20 cellular contexts compared by ENCODE assay signal in genomic region chr9:135522137-135522877, GRCh38. TPM values are rescaled to one million over a fixed set of nuclear protein-coding genes. Genes with fewer than 3 reads are reported as not detected.
DNase-seq lines count a peak whose midpoint lies in the region; ATAC-seq, FAIRE-seq and TF ChIP-seq lines count a peak whose summit lies in the region.
"Had no signal": no experiment of that assay in that cellular context is flagged by ENCODE, and none has a peak within 500 bp of the region (broad histone marks: within the 10 kb centered on the region; RNA-seq: fewer than 3 reads in every experiment).

No MANE protein-coding gene starts in this region.

- DNase-seq in natural killer cell (peak; percentile 9), endodermal cell (peak; percentile 44), osteocyte (ENCODE audit: extremely low spot score, unreplicated experiment) (peak; percentile 76), NCI-H82 (lab: John Stamatoyannopoulos, UW) (no peak), H54 (ENCODE audit: insufficient read length, low spot score) (no peak), esophagus muscularis mucosa (ENCODE audit: extremely low spot score) (no peak)
- no peak for DNase-seq in natural killer cell treated with Interleukin-12 subunit alpha and Interleukin-12 subunit beta and Interleukin-15 and Interleukin-18, amount 100 ng/mL, for 72 hours (ENCODE audit: low spot score)
- DNase-seq: DMS79, GOT3, KG1, NCI-H1694 treated with DMSO at 0.1 percent for 48 hours, NCI-H526 treated with DMSO at 0.1 percent for 48 hours had no signal

- TF ChIP-seq POLR2A in H54 (IDR thresholded peaks at IDR 0.05; ENCODE audit: low read depth, low read length) (no peak), esophagus muscularis mucosa (IDR thresholded peaks at IDR 0.05; ENCODE audit: low read depth) (no peak)

- H3K36me3 ChIP-seq in endodermal cell (ENCODE audit: control insufficient read depth, insufficient read depth, low read length) (no peaks in the 10 kb centered on the region), esophagus muscularis mucosa (no peaks in the 10 kb centered on the region)
- H3K36me3 ChIP-seq: Peyer's patch had no signal

- ATAC-seq in natural killer cell (no peak), HG03108 (IDR thresholded peaks at IDR 0.05; ENCODE audit: unreplicated experiment) (no peak)
- ATAC-seq in natural killer cell treated with Interleukin-12 subunit alpha and Interleukin-12 subunit beta and Interleukin-15 and Interleukin-18, amount 100 ng/mL, for 72 hours = no peak
- ATAC-seq: Right ventricle myocardium inferior had no signal

- H3K36me3 Mint-ChIP-seq in natural killer cell (no peaks in the 10 kb centered on the region), endodermal cell (ENCODE audit: low read depth) (no peaks in the 10 kb centered on the region), osteocyte (ENCODE audit: unreplicated experiment) (no peaks in the 10 kb centered on the region)
- H3K36me3 Mint-ChIP-seq in natural killer cell treated with Interleukin-12 subunit alpha and Interleukin-12 subunit beta and Interleukin-15 and Interleukin-18, amount 100 ng/mL, for 72 hours = no peaks in the 10 kb centered on the region

- H3K4me3 ChIP-seq in endodermal cell (ENCODE audit: low read length) (no peak overlapping the region), esophagus muscularis mucosa (no peak overlapping the region)
- H3K4me3 ChIP-seq: Peyer's patch had no signal

- H3K27ac ChIP-seq in endodermal cell (ENCODE audit: low read depth, low read length) = no peak overlapping the region
- no peak overlapping the region for H3K27ac ChIP-seq in esophagus muscularis mucosa (replicated peaks in 1 of 4)
- H3K27ac ChIP-seq: C4-2B, Peyer's patch had no signal

- H3K4me1 ChIP-seq in endodermal cell (ENCODE audit: control insufficient read depth, insufficient read depth, low read length) = no peaks in the 10 kb centered on the region
- H3K4me1 ChIP-seq in esophagus muscularis mucosa = no peaks in the 10 kb centered on the region
- H3K4me1 ChIP-seq: Peyer's patch had no signal

- H3K4me3 Mint-ChIP-seq in natural killer cell (no peak overlapping the region), endodermal cell (no peak overlapping the region), osteocyte (ENCODE audit: unreplicated experiment) (no peak overlapping the region)
- no peak overlapping the region for H3K4me3 Mint-ChIP-seq in natural killer cell treated with Interleukin-12 subunit alpha and Interleukin-12 subunit beta and Interleukin-15 and Interleukin-18, amount 100 ng/mL, for 72 hours

- H3K27ac Mint-ChIP-seq in natural killer cell (no peak overlapping the region), endodermal cell (no peak overlapping the region), osteocyte (ENCODE audit: unreplicated experiment) (no peak overlapping the region)
- no peak overlapping the region for H3K27ac Mint-ChIP-seq in natural killer cell treated with Interleukin-12 subunit alpha and Interleukin-12 subunit beta and Interleukin-15 and Interleukin-18, amount 100 ng/mL, for 72 hours

- H3K9me3 ChIP-seq in endodermal cell (ENCODE audit: control insufficient read depth, low read length) = no peaks in the 10 kb centered on the region
- no peaks in the 10 kb centered on the region for H3K9me3 ChIP-seq in esophagus muscularis mucosa
- H3K9me3 ChIP-seq: Peyer's patch had no signal

- FAIRE-seq in H54 (lab: Jason Lieb, UNC) = no peak
- FAIRE-seq: GM12892, GM18507 had no signal

- intact Hi-C loops in natural killer cell (cut with micrococcal nuclease) (no loop called here), esophagus muscularis mucosa (cut with DNase I) (no loop called here)

- TF ChIP-seq CTCF in natural killer cell (IDR thresholded peaks at IDR 0.05) (no peak), endodermal cell (conservative IDR thresholded peaks at IDR 0.05) (no peak), osteocyte (IDR thresholded peaks at IDR 0.05) (no peak), esophagus muscularis mucosa (IDR thresholded peaks at IDR 0.05) (no peak)

- H3K4me1 Mint-ChIP-seq in natural killer cell (no peaks in the 10 kb centered on the region), endodermal cell (no peaks in the 10 kb centered on the region), osteocyte (ENCODE audit: unreplicated experiment) (no peaks in the 10 kb centered on the region)
- no peaks in the 10 kb centered on the region for H3K4me1 Mint-ChIP-seq in natural killer cell treated with Interleukin-12 subunit alpha and Interleukin-12 subunit beta and Interleukin-15 and Interleukin-18, amount 100 ng/mL, for 72 hours (ENCODE audit: low read depth in 2 of 2)

- no peak for TF ChIP-seq EP300 in esophagus muscularis mucosa (IDR thresholded peaks at IDR 0.05)

- H3K27me3 Mint-ChIP-seq in natural killer cell (ENCODE audit: low read depth in 2 of 2) (peaks cover 3 to 13% of the 10 kb centered on the region in 2 donors), endodermal cell (ENCODE audit: insufficient read depth) (no peaks in the 10 kb centered on the region), osteocyte (ENCODE audit: unreplicated experiment) (peaks cover 4% of the 10 kb centered on the region)
- peaks cover 26% of the 10 kb centered on the region in 2 donors for H3K27me3 Mint-ChIP-seq in natural killer cell treated with Interleukin-12 subunit alpha and Interleukin-12 subunit beta and Interleukin-15 and Interleukin-18, amount 100 ng/mL, for 72 hours

- WGBS in endodermal cell (ENCODE audit: insufficient coverage in 1 of 2, insufficient read length in 1 of 2), 2 experiments = 88 to 93% methylated on average over 10 to 16 of the region's 16 CpGs
- WGBS in esophagus muscularis mucosa = 76% methylated on average over 16 of the region's 16 CpGs

- H3K9ac ChIP-seq in endodermal cell (ENCODE audit: extremely low read depth, low read length, poor library complexity, severe bottlenecking) = no peak overlapping the region

- no peaks in the 10 kb centered on the region for H3K9me3 Mint-ChIP-seq in natural killer cell
- no peaks in the 10 kb centered on the region for H3K9me3 Mint-ChIP-seq in natural killer cell treated with Interleukin-12 subunit alpha and Interleukin-12 subunit beta and Interleukin-15 and Interleukin-18, amount 100 ng/mL, for 72 hours
- H3K9me3 Mint-ChIP-seq in endodermal cell = no peaks in the 10 kb centered on the region
- no peaks in the 10 kb centered on the region for H3K9me3 Mint-ChIP-seq in osteocyte (ENCODE audit: unreplicated experiment)

- no peaks in the 10 kb centered on the region for H3K27me3 ChIP-seq in endodermal cell (ENCODE audit: control insufficient read depth, insufficient read depth, low read length, poor library complexity, severe bottlenecking)
- peaks cover 0 to 66% (median 0%) of the 10 kb centered on the region in 4 donors for H3K27me3 ChIP-seq in esophagus muscularis mucosa
- H3K27me3 ChIP-seq: Peyer's patch had no signal

RNA-seq across cellular contexts. Expression of gene LCN1, which starts 1.1 kb away (rescaled TPM):
- total RNA-seq in natural killer cell (not detected), endodermal cell (not detected), osteocyte (not detected in 2 replicates), esophagus muscularis mucosa (not detected)
- not detected for total RNA-seq in natural killer cell treated with Interleukin-12 subunit alpha and Interleukin-12 subunit beta and Interleukin-15 and Interleukin-18, amount 100 ng/mL, for 72 hours
- not detected for polyA plus RNA-seq in endodermal cell (2013, experiment 1 of 2)
- not detected for polyA plus RNA-seq in endodermal cell (2013, experiment 2 of 2)
- total RNA-seq: A673, Peyer's patch, Right ventricle myocardium inferior, SK-MEL-5 had no signal

RNA-seq across cellular contexts. Expression of gene MRPS2, which starts 21.8 kb away (rescaled TPM):
- total RNA-seq in natural killer cell (10 to 100 TPM; 15.6 to 26.7 (median 24.7) TPM), endodermal cell (10 to 100 TPM; 50.2 to 53.1 TPM), osteocyte (33.4 and 35.6 TPM in 2 replicates), esophagus muscularis mucosa (10 to 100 TPM; 19.5 to 47.3 (median 37.9) TPM)
- total RNA-seq in natural killer cell treated with Interleukin-12 subunit alpha and Interleukin-12 subunit beta and Interleukin-15 and Interleukin-18, amount 100 ng/mL, for 72 hours = 10 to 100 TPM; 38.2 to 78.3 TPM
- polyA plus RNA-seq in endodermal cell (2013, experiment 1 of 2) = 51.4 TPM
- 44.0 TPM for polyA plus RNA-seq in endodermal cell (2013, experiment 2 of 2)

RNA-seq across cellular contexts. Expression of gene OBP2A, which starts 23.6 kb away (rescaled TPM):
- total RNA-seq in natural killer cell (not detected), endodermal cell (not detected), osteocyte (not detected in 2 replicates), esophagus muscularis mucosa (not detected)
- total RNA-seq in natural killer cell treated with Interleukin-12 subunit alpha and Interleukin-12 subunit beta and Interleukin-15 and Interleukin-18, amount 100 ng/mL, for 72 hours = not detected
- polyA plus RNA-seq in endodermal cell (2013, experiment 1 of 2) = not detected
- not detected for polyA plus RNA-seq in endodermal cell (2013, experiment 2 of 2)
- total RNA-seq: A673, Peyer's patch, Right ventricle myocardium inferior, SK-MEL-5 had no signal

RNA-seq across cellular contexts. Expression of gene PAEP, which starts 39.2 kb away (rescaled TPM):
- total RNA-seq in natural killer cell (not detected), endodermal cell (not detected), osteocyte (not detected in 2 replicates), esophagus muscularis mucosa (not detected)
- total RNA-seq in natural killer cell treated with Interleukin-12 subunit alpha and Interleukin-12 subunit beta and Interleukin-15 and Interleukin-18, amount 100 ng/mL, for 72 hours = not detected
- not detected for polyA plus RNA-seq in endodermal cell (2013, experiment 1 of 2)
- not detected for polyA plus RNA-seq in endodermal cell (2013, experiment 2 of 2)
- total RNA-seq: A673, Peyer's patch, Right ventricle myocardium inferior had no signal

RNA-seq across cellular contexts. Expression of gene PPP1R26, which starts 42.7 kb away (rescaled TPM):
- total RNA-seq in natural killer cell (1 to 10 TPM; 3.2 to 5.3 (median 3.6) TPM), endodermal cell (10 to 100 TPM; 43.2 to 54.5 TPM), osteocyte (19.5 and 21.1 TPM in 2 replicates), esophagus muscularis mucosa (10 to 100 TPM in 3 of 4 donors, 1 to 10 TPM in 1; 10.0 to 31.1 (median 18.2) TPM)
- 1 to 10 TPM; 3.7 to 7.7 TPM for total RNA-seq in natural killer cell treated with Interleukin-12 subunit alpha and Interleukin-12 subunit beta and Interleukin-15 and Interleukin-18, amount 100 ng/mL, for 72 hours
- polyA plus RNA-seq in endodermal cell (2013, experiment 1 of 2) = 21.4 TPM
- 20.9 TPM for polyA plus RNA-seq in endodermal cell (2013, experiment 2 of 2)

Comparison
In these comparisons a context has a peak if more than half of its experiments do, and no peak if none do; other contexts are left out.
1. DNase-seq: peak in natural killer cell (single experiment), endodermal cell (single experiment) and osteocyte (single experiment); none in natural killer cell treated with Interleukin-12 subunit alpha and Interleukin-12 subunit beta and Interleukin-15 and Interleukin-18, amount 100 ng/mL, for 72 hours (single experiment), NCI-H82 (single experiment), H54 (single experiment) and esophagus muscularis mucosa (single experiment).